ENCODE assay signal across 1 cellular context in genomic region chr3:181629029-181629428, GRCh38.
A peak's percentile ranks its signal among the peaks of the same experiment; 100 is the strongest.
TF ChIP-seq lines count a peak whose summit lies in the region.

No MANE protein-coding gene starts in this region.

TF ChIP-seq in endothelial cell of umbilical vein, 7 proteins besides CTCF, POLR2A, EP300 and RAD21:
- TF ChIP-seq EZH2 (IDR thresholded peaks at IDR 0.05; ENCODE audit: borderline replicate concordance, low read depth, low read length, severe bottlenecking): no peak
- peak; percentile 84 for TF ChIP-seq FOS (IDR thresholded peaks at IDR 0.05; ENCODE audit: borderline replicate concordance, insufficient read depth, low read length)
- peak; percentile 48 for TF ChIP-seq POLR2AphosphoS5 (IDR thresholded peaks at IDR 0.05; ENCODE audit: insufficient read depth, low read depth, low read length)
- TF ChIP-seq MAX (IDR thresholded peaks at IDR 0.05; ENCODE audit: insufficient read depth, insufficient read length): no peak
- peak; percentile 55 for TF ChIP-seq GATA2 (IDR thresholded peaks at IDR 0.05; ENCODE audit: insufficient read depth, insufficient read length, low read depth, low read length)
- no peak for TF ChIP-seq JUN (IDR thresholded peaks at IDR 0.05; ENCODE audit: borderline replicate concordance, insufficient read depth, insufficient read length, low read depth)
- no peak for TF ChIP-seq MYC (IDR thresholded peaks at IDR 0.05; ENCODE audit: low read depth, low read length)
